26 cellular contexts compared by ENCODE assay signal in genomic region chr2:116809074-116809473, GRCh38.
"Had no signal": no experiment of that assay in that cellular context is flagged by ENCODE, and none has a peak within 500 bp of the region (broad histone marks: within the 10 kb centered on the region; RNA-seq: fewer than 3 reads in every experiment).

No MANE protein-coding gene starts in this region.

- H3K4me3 Mint-ChIP-seq: activated naive CD4-positive, alpha-beta T cell treated with anti-CD3 and anti-CD28 coated beads for 36 hours; activated naive CD8-positive, alpha-beta T cell treated with anti-CD3 and anti-CD28 coated beads, Interleukin-2, amount 10 ng/mL, durations not matched to agents 7 days and 5 days; dendritic cell treated with granulocyte-macrophage colony-stimulating factor and Interleukin-4, amounts not matched to agents 40 ng/mL and 50 ng/mL, for 4 days; neural crest cell; stimulated activated naive CD8-positive, alpha-beta T cell treated with anti-CD3 and anti-CD28 coated beads, Interleukin-15, Interleukin-2, amounts not matched to agents 100 ng/mL and 50 ng/mL, for 24 hours; T-helper 17 cell had no signal

- DNase-seq: activated CD4-positive, alpha-beta T cell treated with anti-CD3 and anti-CD28 coated beads for 4 hours; activated CD4-positive, alpha-beta T cell treated with anti-CD3 and anti-CD28 coated beads, Interleukin-2, amount 50 U/mL, for 48 hours; activated CD4-positive, CD25-positive, alpha-beta regulatory T cell; activated effector memory CD4-positive, alpha-beta T cell treated with Interleukin-2 at 50 U/mL for 16 hours; activated naive CD4-positive, alpha-beta T cell treated with anti-CD3 and anti-CD28 coated beads for 36 hours; activated naive CD8-positive, alpha-beta T cell treated with anti-CD3 and anti-CD28 coated beads, Interleukin-2, amount 10 ng/mL, durations not matched to agents 7 days and 5 days; activated T-cell treated with anti-CD3 and anti-CD28 coated beads, Interleukin-2, amount 50 U/mL, for 48 hours; amniotic stem cell; effector CD4-positive, alpha-beta T cell; erythroblast; hypothalamus; left ventricle myocardium inferior; mucosa of descending colon; occipital lobe; stimulated activated CD4-positive, alpha-beta T cell treated with anti-CD3 and anti-CD28 coated beads, Interleukin-12 subunit alpha, Interleukin-12 subunit beta, amount 100 ng/mL, for 4 hours; stimulated activated CD4-positive, alpha-beta T cell treated with anti-CD3 and anti-CD28 coated beads, Interleukin-4, amount 100 ng/mL, for 4 hours; substantia nigra; T-helper 17 cell; thyroid gland had no signal

- FAIRE-seq: endometrium, frontal cortex had no signal

- H3K27me3 ChIP-seq: cardiac muscle cell, thyroid gland had no signal

- H3K9me3 ChIP-seq: mucosa of descending colon, thyroid gland had no signal

- H3K27ac Mint-ChIP-seq: activated naive CD4-positive, alpha-beta T cell treated with anti-CD3 and anti-CD28 coated beads for 36 hours; activated naive CD8-positive, alpha-beta T cell treated with anti-CD3 and anti-CD28 coated beads, Interleukin-2, amount 10 ng/mL, durations not matched to agents 7 days and 5 days; dendritic cell treated with granulocyte-macrophage colony-stimulating factor and Interleukin-4, amounts not matched to agents 40 ng/mL and 50 ng/mL, for 4 days; progenitor cell of endocrine pancreas; stimulated activated naive CD8-positive, alpha-beta T cell treated with anti-CD3 and anti-CD28 coated beads, Interleukin-15, Interleukin-2, amounts not matched to agents 100 ng/mL and 50 ng/mL, for 24 hours; T-helper 17 cell had no signal

- H3K4me3 ChIP-seq: cardiac muscle cell, left ventricle myocardium inferior, mucosa of descending colon, thyroid gland had no signal

- H3K27me3 Mint-ChIP-seq: activated naive CD8-positive, alpha-beta T cell treated with anti-CD3 and anti-CD28 coated beads, Interleukin-2, amount 10 ng/mL, durations not matched to agents 7 days and 5 days; dendritic cell treated with granulocyte-macrophage colony-stimulating factor and Interleukin-4, amounts not matched to agents 40 ng/mL and 50 ng/mL, for 4 days; progenitor cell of endocrine pancreas; stimulated activated naive CD8-positive, alpha-beta T cell treated with anti-CD3 and anti-CD28 coated beads, Interleukin-15, Interleukin-2, amounts not matched to agents 100 ng/mL and 50 ng/mL, for 24 hours; T-helper 17 cell had no signal

- H3K27ac ChIP-seq: cardiac muscle cell, left ventricle myocardium inferior, thyroid gland had no signal

- H3K4me1 ChIP-seq: left ventricle myocardium inferior, thyroid gland had no signal

- H3K4me1 Mint-ChIP-seq: activated naive CD8-positive, alpha-beta T cell treated with anti-CD3 and anti-CD28 coated beads, Interleukin-2, amount 10 ng/mL, durations not matched to agents 7 days and 5 days; neural crest cell; T-helper 17 cell had no signal

- H3K36me3 Mint-ChIP-seq: activated naive CD8-positive, alpha-beta T cell treated with anti-CD3 and anti-CD28 coated beads, Interleukin-2, amount 10 ng/mL, durations not matched to agents 7 days and 5 days had no signal

- H3K36me3 ChIP-seq: cardiac muscle cell, left ventricle myocardium inferior, thyroid gland had no signal
